In genomic region chr10:83919187-83919586, GRCh38 we compare ENCODE assay signal across 34 cellular contexts.
A peak's percentile ranks its signal among the peaks of the same experiment; 100 is the strongest.
DNase-seq lines count a peak whose midpoint lies in the region; ATAC-seq, FAIRE-seq and TF ChIP-seq lines count a peak whose summit lies in the region.
"Had no signal": no experiment of that assay in that cellular context is flagged by ENCODE, and none has a peak within 500 bp of the region (broad histone marks: within the 10 kb centered on the region; RNA-seq: fewer than 3 reads in every experiment).

No MANE protein-coding gene starts in this region.

- H3K27ac Mint-ChIP-seq in Caco-2 (ENCODE audit: unreplicated experiment) = no peak overlapping the region
- H3K27ac Mint-ChIP-seq: B cell; CD14-positive monocyte; CD4-positive, alpha-beta T cell; CD4-positive, CD25-positive, alpha-beta regulatory T cell; CD8-positive, alpha-beta T cell had no signal

- no peak overlapping the region for H2AFZ ChIP-seq in K562 (ENCODE audit: low read depth, low read length)
- no peak overlapping the region for H2AFZ ChIP-seq in smooth muscle cell (ENCODE audit: low read depth)

- in situ Hi-C loops in K562 (cut with MboI) = no loop called here

- no peaks in the 10 kb centered on the region for H4K20me1 ChIP-seq in K562 (replicated peaks; ENCODE audit: control insufficient read depth, insufficient read depth, low read length)
- no peaks in the 10 kb centered on the region for H4K20me1 ChIP-seq in smooth muscle cell (ENCODE audit: low read depth)
- H4K20me1 ChIP-seq: BLaER1; BLaER1 treated with 17β-estradiol and CSF1 and Interleukin-3, amounts not matched to agents 10 nM and 100 nM had no signal

- POLR2A ChIA-PET in K562 (lab: Yijun Ruan, JAX) = interaction anchor here (1.0 kb wide), 1 partner anchor 20 kb away, joined by 3 read pairs; no protein-coding TSS in a partner anchor
- POLR2A ChIA-PET in Caco-2 (lab: Charles Lee) = no interaction called here
- POLR2A ChIA-PET in GM10248 (lab: Yijun Ruan, JAX) = no interaction called here

- H3K79me2 ChIP-seq in K562 (ENCODE audit: control insufficient read depth, insufficient read depth, low read length) = no peaks in the 10 kb centered on the region
- H3K79me2 ChIP-seq in smooth muscle cell (ENCODE audit: low read depth) = no peaks in the 10 kb centered on the region

- TF ChIP-seq POLR2A in K562 (conservative IDR thresholded peaks at IDR 0.05) = no peak
- no peak for TF ChIP-seq POLR2A in esophagus muscularis mucosa (IDR thresholded peaks at IDR 0.05; ENCODE audit: low read depth)

- H3K27me3 ChIP-seq in K562 (ENCODE audit: control insufficient read depth in 2 of 2, insufficient read depth in 2 of 2, low read length in 2 of 2) (peaks cover 0 to 5% of the 10 kb centered on the region in 2 experiments; a peak in 1 of 5 replicates), esophagus muscularis mucosa (peaks cover 0 to 19% (median 0%) of the 10 kb centered on the region in 4 donors), smooth muscle cell (ENCODE audit: low read depth) (no peaks in the 10 kb centered on the region), Caco-2 (replicated peaks; ENCODE audit: control insufficient read depth, insufficient read depth, low read length) (no peaks in the 10 kb centered on the region; the same call in 1 of the 2 replicates)
- H3K27me3 ChIP-seq: BE2C; BLaER1; BLaER1 treated with 17β-estradiol and CSF1 and Interleukin-3, amounts not matched to agents 10 nM and 100 nM had no signal

- no peaks in the 10 kb centered on the region for H3F3A ChIP-seq in smooth muscle cell (ENCODE audit: low read depth)

- no peak overlapping the region for H3K4me3 ChIP-seq in K562
- no peak overlapping the region for H3K4me3 ChIP-seq in esophagus muscularis mucosa
- no peak overlapping the region for H3K4me3 ChIP-seq in smooth muscle cell
- H3K4me3 ChIP-seq in Caco-2 (ENCODE audit: low read depth, low read length) = no peak overlapping the region
- H3K4me3 ChIP-seq: A549; BLaER1; BLaER1 treated with 17β-estradiol and CSF1 and Interleukin-3, amounts not matched to agents 10 nM and 100 nM had no signal

- H3K4me2 ChIP-seq in K562 (ENCODE audit: insufficient read depth, low read length) (no peak overlapping the region), smooth muscle cell (no peak overlapping the region)
- H3K4me2 ChIP-seq: A549; BLaER1; BLaER1 treated with 17β-estradiol and CSF1 and Interleukin-3, amounts not matched to agents 10 nM and 100 nM had no signal

- H3K9me3 ChIP-seq in K562 (replicated peaks; ENCODE audit: control insufficient read depth, insufficient read depth, low read depth, low read length) = no peaks in the 10 kb centered on the region
- H3K9me3 ChIP-seq in esophagus muscularis mucosa = no peaks in the 10 kb centered on the region
- no peaks in the 10 kb centered on the region for H3K9me3 ChIP-seq in smooth muscle cell (replicated peaks; ENCODE audit: low read depth)
- H3K9me3 ChIP-seq in Caco-2 = no peaks in the 10 kb centered on the region
- H3K9me3 ChIP-seq: A549; BE2C; BLaER1; BLaER1 treated with 17β-estradiol and CSF1 and Interleukin-3, amounts not matched to agents 10 nM and 100 nM had no signal

- H3K9me3 Mint-ChIP-seq in Caco-2 (ENCODE audit: unreplicated experiment) = no peaks in the 10 kb centered on the region
- H3K9me3 Mint-ChIP-seq: CD4-positive, alpha-beta T cell; CD4-positive, CD25-positive, alpha-beta regulatory T cell; CD8-positive, alpha-beta memory T cell; CD8-positive, alpha-beta T cell had no signal

- H3K36me3 ChIP-seq in K562 (ENCODE audit: control insufficient read depth, insufficient read depth, low read length) = no peaks in the 10 kb centered on the region
- H3K36me3 ChIP-seq in esophagus muscularis mucosa = no peaks in the 10 kb centered on the region
- no peaks in the 10 kb centered on the region for H3K36me3 ChIP-seq in smooth muscle cell (ENCODE audit: low read depth)
- H3K36me3 ChIP-seq in Caco-2 (ENCODE audit: control insufficient read depth, insufficient read depth, low read length) = no peaks in the 10 kb centered on the region
- H3K36me3 ChIP-seq: BE2C; BLaER1; BLaER1 treated with 17β-estradiol and CSF1 and Interleukin-3, amounts not matched to agents 10 nM and 100 nM had no signal

- TF ChIP-seq RAD21 in K562 (CRISPR knock-in tag; conservative IDR thresholded peaks at IDR 0.05 in 1 of 2, IDR thresholded peaks at IDR 0.05 in 1 of 2) = no peak

- TF ChIP-seq CTCF in K562 (IDR thresholded peaks at IDR 0.05 in 2 of 3, conservative IDR thresholded peaks at IDR 0.05 in 1 of 3; ENCODE audit: insufficient read depth in 2 of 3, low read depth in 1 of 3, low read length in 3 of 3) = no peak
- no peak for TF ChIP-seq CTCF in esophagus muscularis mucosa (IDR thresholded peaks at IDR 0.05)
- no peak for TF ChIP-seq CTCF in smooth muscle cell (IDR thresholded peaks at IDR 0.05; ENCODE audit: borderline replicate concordance, insufficient read depth, poor library complexity, severe bottlenecking)
- TF ChIP-seq CTCF in Caco-2 (IDR thresholded peaks at IDR 0.05; ENCODE audit: insufficient read depth in 1 of 2, low read depth in 1 of 2, low read length in 1 of 2, severe bottlenecking in 1 of 2, unreplicated experiment in 1 of 2) = no peak
- no peak for TF ChIP-seq CTCF in GM10248 (IDR thresholded peaks at IDR 0.05; ENCODE audit: control extremely low read depth, extremely low read depth, low read depth, missing control alignments)

- H3K4me3 Mint-ChIP-seq in Caco-2 (ENCODE audit: unreplicated experiment) = no peak overlapping the region
- H3K4me3 Mint-ChIP-seq: B cell; CD14-positive monocyte; CD4-positive, alpha-beta memory T cell; CD4-positive, alpha-beta T cell; CD4-positive, CD25-positive, alpha-beta regulatory T cell; CD8-positive, alpha-beta memory T cell; CD8-positive, alpha-beta T cell had no signal

- TF ChIP-seq EP300 in K562 (IDR thresholded peaks at IDR 0.05; ENCODE audit: low read length) = no peak
- TF ChIP-seq EP300 in esophagus muscularis mucosa (IDR thresholded peaks at IDR 0.05) = no peak

- intact Hi-C loops in K562 (cut with micrococcal nuclease) (loop anchor here (5.0 kb wide), 1 partner anchor 52 kb away; no protein-coding TSS in a partner anchor), esophagus muscularis mucosa (cut with DNase I) (no loop called here), left colon (cut with DNase I, micrococcal nuclease) (no loop called here), Caco-2 (cut with micrococcal nuclease; ENCODE audit: unreplicated experiment) (no loop called here)

- 3% methylated on average over 2 of the region's 2 CpGs for WGBS in K562 (ENCODE audit: insufficient coverage, low coverage, missing lambda C conversion rate)
- WGBS in esophagus muscularis mucosa = 76% methylated on average over 2 of the region's 2 CpGs
- WGBS in smooth muscle cell (ENCODE audit: low lambda C conversion rate) = 92% methylated on average over 2 of the region's 2 CpGs

- BruUV-seq in K562 (replicated peaks; lab: Mats Ljungman, UMichigan) = no TSS peak
- BruUV-seq in Caco-2 (replicated peaks; lab: Mats Ljungman, UMichigan) = no TSS peak

- no peak for FAIRE-seq in K562 (lab: Jason Lieb, UNC)
- FAIRE-seq: A204.1, A549, D721Med had no signal

- DNase-seq in K562 (ENCODE audit: extremely low read depth in 1 of 4, low spot score in 3 of 4) (no peak), esophagus muscularis mucosa (ENCODE audit: extremely low spot score) (peak; percentile 21), smooth muscle cell (lab: John Stamatoyannopoulos, UW; ENCODE audit: unreplicated experiment) (no peak), left colon (no peak), Caco-2 (no peak), GM10248 (ENCODE audit: extremely low spot score) (no peak)
- DNase-seq: 8988T; ACHN; AML-193; BE2C; C1 segment of cervical spinal cord; Calu3; CD4-positive, alpha-beta memory T cell; CD4-positive, alpha-beta T cell; CD4-positive, CD25-positive, alpha-beta regulatory T cell; CD8-positive, alpha-beta memory T cell; CD8-positive, alpha-beta T cell; COR-L47; DMS 273 treated with DMSO at 0.1 percent for 48 hours; DMS153; DMS53; DMS79; DMS79 treated with DMSO at 0.1 percent for 48 hours; DND-41; EL had no signal

- no peak overlapping the region for H3K27ac ChIP-seq in K562 (ENCODE audit: extremely low read depth, low read depth, low read length)
- no peak overlapping the region for H3K27ac ChIP-seq in esophagus muscularis mucosa (replicated peaks in 1 of 4)
- H3K27ac ChIP-seq in smooth muscle cell (ENCODE audit: low read depth) = peak overlapping the region; percentile 49
- H3K27ac ChIP-seq: 22Rv1; A549; BLaER1; BLaER1 treated with 17β-estradiol and CSF1 and Interleukin-3, amounts not matched to agents 10 nM and 100 nM; C4-2B had no signal

- CTCF ChIA-PET in K562 (lab: Yijun Ruan, JAX; ENCODE audit: low intra/inter-chr PET ratio) (no interaction called here), Caco-2 (lab: Charles Lee) (no interaction called here), GM10248 (lab: Yijun Ruan, JAX) (interaction anchor here (0.6 to 1.9 kb wide), 3 partner anchors 10 to 47 kb away, joined by 3 to 6 read pairs (median 5); no protein-coding TSS in a partner anchor)

- no peaks in the 10 kb centered on the region for H3K9me1 ChIP-seq in K562 (ENCODE audit: control insufficient read depth, insufficient read depth, low read length)

- H3K9ac ChIP-seq in K562 (ENCODE audit: insufficient read depth in 1 of 2, low read depth in 2 of 2, low read length in 2 of 2) (no peak overlapping the region), smooth muscle cell (ENCODE audit: low read depth) (no peak overlapping the region)
- H3K9ac ChIP-seq: BLaER1; BLaER1 treated with 17β-estradiol and CSF1 and Interleukin-3, amounts not matched to agents 10 nM and 100 nM had no signal

- peaks cover 13% of the 10 kb centered on the region for H3K27me3 Mint-ChIP-seq in Caco-2 (ENCODE audit: insufficient read depth, unreplicated experiment)

- H3K4me1 Mint-ChIP-seq in Caco-2 (ENCODE audit: low read depth, unreplicated experiment) = peaks cover 9% of the 10 kb centered on the region
- H3K4me1 Mint-ChIP-seq: B cell; CD4-positive, CD25-positive, alpha-beta regulatory T cell had no signal

- ATAC-seq in K562 (no peak), left colon (no peak)
- ATAC-seq: A549; CD8-positive, alpha-beta T cell had no signal

- H3K4me1 ChIP-seq in K562 (replicated peaks in 1 of 2; ENCODE audit: control insufficient read depth in 2 of 2, insufficient read depth in 2 of 2, low read length in 2 of 2) (0 out of 5 replicates have a peak, but pooled peaks cover 0 to 4% of the 10 kb centered on the region in 2 experiments), esophagus muscularis mucosa (no peaks in the 10 kb centered on the region), smooth muscle cell (ENCODE audit: low read depth) (peaks cover 2% of the 10 kb centered on the region), Caco-2 (peaks cover 8% of the 10 kb centered on the region; the same call in 1 of the 2 replicates)
- H3K4me1 ChIP-seq: A549 had no signal

- no peaks in the 10 kb centered on the region for H3K36me3 Mint-ChIP-seq in Caco-2 (ENCODE audit: insufficient read depth, unreplicated experiment)
- H3K36me3 Mint-ChIP-seq: CD14-positive monocyte; CD4-positive, alpha-beta memory T cell; CD4-positive, CD25-positive, alpha-beta regulatory T cell; CD8-positive, alpha-beta memory T cell; CD8-positive, alpha-beta T cell had no signal

TF ChIP-seq in K562, 482 proteins besides CTCF, POLR2A, EP300 and RAD21 (continues in another document):
- TF ChIP-seq ILF3 (IDR thresholded peaks at IDR 0.05; ENCODE audit: borderline replicate concordance) = no peak
- TF ChIP-seq ZNF239 (CRISPR knock-in tag; IDR thresholded peaks at IDR 0.05) = peak; percentile 95
